ENCODE assay signal across 9 cellular contexts in the genomic region with DNA sequence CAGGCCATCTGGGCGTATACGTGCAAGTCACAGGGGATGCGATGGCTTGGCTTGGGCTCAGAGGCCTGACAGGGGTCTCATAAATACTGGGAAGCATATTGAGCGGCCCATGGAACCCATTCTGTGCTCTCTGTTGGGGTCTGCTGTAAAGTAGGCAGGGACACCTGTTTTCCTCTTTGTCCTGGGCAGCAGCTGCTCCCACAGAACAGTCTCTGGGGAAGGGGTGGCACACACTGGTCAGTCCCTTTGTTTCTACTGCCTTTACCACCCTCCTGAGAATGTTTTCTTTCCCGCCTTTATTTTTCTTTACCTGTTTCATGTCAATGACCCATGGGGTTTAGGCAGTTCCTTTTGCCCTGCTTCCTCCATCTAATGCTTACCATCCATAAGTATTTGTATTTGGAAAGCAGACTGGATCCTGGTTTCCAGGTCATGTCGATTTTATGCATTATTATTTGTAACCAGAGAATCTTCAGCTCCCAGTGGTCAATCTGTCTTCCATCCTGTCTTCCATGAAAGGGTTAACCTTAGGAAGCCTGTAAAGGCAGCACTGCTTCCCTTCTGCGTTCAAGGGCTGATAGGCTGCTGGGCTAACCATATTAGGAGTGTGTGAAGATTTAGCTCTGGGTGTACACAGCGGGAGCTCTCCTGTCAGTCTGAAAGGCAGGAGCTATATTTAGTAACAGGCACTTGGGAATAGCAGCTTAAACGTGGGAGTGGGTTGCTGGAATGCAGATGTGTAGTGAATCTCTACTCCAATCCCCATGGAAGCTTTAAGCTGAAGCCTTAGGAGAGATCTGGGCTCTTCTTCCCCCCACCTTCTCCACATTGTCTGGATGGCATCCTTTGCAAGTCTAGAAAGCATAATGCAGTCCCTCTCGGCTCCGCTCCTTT.
DNase-seq lines count a peak whose midpoint lies in the region; ATAC-seq and TF ChIP-seq lines count a peak whose summit lies in the region.
"Had no signal": no experiment of that assay in that cellular context is flagged by ENCODE, and none has a peak within 500 bp of the region (broad histone marks: within the 10 kb centered on the region; RNA-seq: fewer than 3 reads in every experiment).

No MANE protein-coding gene starts in this region.

- no peak overlapping the region for H3K27ac ChIP-seq in right lobe of liver

- intact Hi-C loops in right lobe of liver (cut with DNase I): no loop called here

- peak overlapping the region; percentile 21 for H2AFZ ChIP-seq in neuron (ENCODE audit: low read depth, low read length)

- H3K4me1 Mint-ChIP-seq in natural killer cell treated with Interleukin-12 subunit alpha and Interleukin-12 subunit beta and Interleukin-15 and Interleukin-18, amount 100 ng/mL, for 72 hours (ENCODE audit: low read depth in 2 of 2): no peaks in the 10 kb centered on the region

- H3K9me3 ChIP-seq in neuron (ENCODE audit: low read length) (no peaks in the 10 kb centered on the region), right lobe of liver (no peaks in the 10 kb centered on the region)

- H3K4me3 ChIP-seq in fibroblast of mammary gland (ENCODE audit: control insufficient read depth, low read depth, low read length): no peak overlapping the region
- H3K4me3 ChIP-seq in neuron (ENCODE audit: low read length): peak overlapping the region; percentile 13
- no peak overlapping the region for H3K4me3 ChIP-seq in right lobe of liver

- no peaks in the 10 kb centered on the region for H3K9me3 Mint-ChIP-seq in natural killer cell treated with Interleukin-12 subunit alpha and Interleukin-12 subunit beta and Interleukin-15 and Interleukin-18, amount 100 ng/mL, for 72 hours

- TF ChIP-seq POLR2A in right lobe of liver (IDR thresholded peaks at IDR 0.05): no peak

- TF ChIP-seq CTCF in fibroblast of mammary gland (conservative IDR thresholded peaks at IDR 0.05; ENCODE audit: control insufficient read depth, insufficient read depth, low read depth, low read length) (no peak), right lobe of liver (IDR thresholded peaks at IDR 0.05) (no peak)

- H3K27ac Mint-ChIP-seq in natural killer cell treated with Interleukin-12 subunit alpha and Interleukin-12 subunit beta and Interleukin-15 and Interleukin-18, amount 100 ng/mL, for 72 hours: no peak overlapping the region

- no peak overlapping the region for H3K4me3 Mint-ChIP-seq in natural killer cell treated with Interleukin-12 subunit alpha and Interleukin-12 subunit beta and Interleukin-15 and Interleukin-18, amount 100 ng/mL, for 72 hours

- no peaks in the 10 kb centered on the region for H3K27me3 ChIP-seq in neuron (ENCODE audit: insufficient read depth, low read length)
- no peaks in the 10 kb centered on the region for H3K27me3 ChIP-seq in right lobe of liver

- DNase-seq in DMS 273 treated with DMSO at 0.1 percent for 48 hours (lab: John Stamatoyannopoulos, UW): peak; percentile 46
- peak; percentile 93 for DNase-seq in NCI-H2171 treated with DMSO at 0.1 percent for 48 hours (lab: John Stamatoyannopoulos, UW)
- DNase-seq in fibroblast of mammary gland (ENCODE audit: low read depth): peak; percentile 16
- DNase-seq in natural killer cell treated with Interleukin-12 subunit alpha and Interleukin-12 subunit beta and Interleukin-15 and Interleukin-18, amount 100 ng/mL, for 72 hours (ENCODE audit: low spot score): no peak
- DNase-seq in T-helper 2 cell: no peak
- DNase-seq in right lobe of liver: no peak
- DNase-seq: GF-D8 had no signal

- H3K36me3 ChIP-seq in neuron (ENCODE audit: insufficient read depth, low read length) (no peaks in the 10 kb centered on the region), right lobe of liver (no peaks in the 10 kb centered on the region)

- 42% methylated on average over 6 of the region's 11 CpGs for WGBS in right lobe of liver (ENCODE audit: insufficient coverage, low coverage, low lambda C conversion rate, missing lambda C conversion rate)

- H3K4me1 ChIP-seq in neuron (ENCODE audit: insufficient read depth, low read length) (peaks cover 9% of the 10 kb centered on the region), right lobe of liver (no peaks in the 10 kb centered on the region)

- no peaks in the 10 kb centered on the region for H3K36me3 Mint-ChIP-seq in natural killer cell treated with Interleukin-12 subunit alpha and Interleukin-12 subunit beta and Interleukin-15 and Interleukin-18, amount 100 ng/mL, for 72 hours

- H3K27me3 Mint-ChIP-seq in natural killer cell treated with Interleukin-12 subunit alpha and Interleukin-12 subunit beta and Interleukin-15 and Interleukin-18, amount 100 ng/mL, for 72 hours: peaks cover 0 to 4% of the 10 kb centered on the region in 2 donors

- no peak for ATAC-seq in natural killer cell treated with Interleukin-12 subunit alpha and Interleukin-12 subunit beta and Interleukin-15 and Interleukin-18, amount 100 ng/mL, for 72 hours
- no peak for ATAC-seq in GM21381 (IDR thresholded peaks at IDR 0.05; ENCODE audit: unreplicated experiment)
- ATAC-seq in right lobe of liver: no peak

Comparison
In these comparisons a context has a peak if more than half of its experiments do, and no peak if none do; other contexts are left out.
1. DNase-seq: peak in DMS 273 treated with DMSO at 0.1 percent for 48 hours (single experiment), NCI-H2171 treated with DMSO at 0.1 percent for 48 hours (single experiment) and fibroblast of mammary gland (single experiment); none in natural killer cell treated with Interleukin-12 subunit alpha and Interleukin-12 subunit beta and Interleukin-15 and Interleukin-18, amount 100 ng/mL, for 72 hours (single experiment), T-helper 2 cell (0 of 5) and right lobe of liver (0 of 3).